Comparison of ENCODE assay signal across 1 cellular context in genomic region chr6:83958250-83958685, GRCh38.
TF ChIP-seq lines count a peak whose summit lies in the region.

No MANE protein-coding gene starts in this region.

TF ChIP-seq in SK-N-SH, 30 proteins besides CTCF, POLR2A, EP300 and RAD21 (continued from another document):
- TF ChIP-seq REST (IDR thresholded peaks at IDR 0.05; ENCODE audit: low read depth, low read length), result no peak
- TF ChIP-seq, protein P1, sequence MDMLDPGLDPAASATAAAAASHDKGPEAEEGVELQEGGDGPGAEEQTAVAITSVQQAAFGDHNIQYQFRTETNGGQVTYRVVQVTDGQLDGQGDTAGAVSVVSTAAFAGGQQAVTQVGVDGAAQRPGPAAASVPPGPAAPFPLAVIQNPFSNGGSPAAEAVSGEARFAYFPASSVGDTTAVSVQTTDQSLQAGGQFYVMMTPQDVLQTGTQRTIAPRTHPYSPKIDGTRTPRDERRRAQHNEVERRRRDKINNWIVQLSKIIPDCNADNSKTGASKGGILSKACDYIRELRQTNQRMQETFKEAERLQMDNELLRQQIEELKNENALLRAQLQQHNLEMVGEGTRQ (IDR thresholded peaks at IDR 0.05; ENCODE audit: borderline replicate concordance, low read depth, low read length), result no peak
- TF ChIP-seq TCF12 (IDR thresholded peaks at IDR 0.05), result peak; percentile 82
- TF ChIP-seq NRF1 (IDR thresholded peaks at IDR 0.05; ENCODE audit: low read depth, low read length), result no peak
- TF ChIP-seq, protein P2, sequence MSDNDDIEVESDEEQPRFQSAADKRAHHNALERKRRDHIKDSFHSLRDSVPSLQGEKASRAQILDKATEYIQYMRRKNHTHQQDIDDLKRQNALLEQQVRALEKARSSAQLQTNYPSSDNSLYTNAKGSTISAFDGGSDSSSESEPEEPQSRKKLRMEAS (IDR thresholded peaks at IDR 0.05; ENCODE audit: low read depth), result peak; percentile 45
TF ChIP-seq in SK-N-SH: peak in this region for 7.
